In genomic region chr11:57276857-57277505, GRCh38 we compare ENCODE assay signal across 1 cellular context.
TF ChIP-seq lines count a peak whose summit lies in the region.

No MANE protein-coding gene starts in this region.

TF ChIP-seq in SK-N-SH, 30 proteins besides CTCF, POLR2A, EP300 and RAD21 (continued from another document):
- TF ChIP-seq IRF3 (IDR thresholded peaks at IDR 0.05; ENCODE audit: low read depth, low read length): no peak
- TF ChIP-seq PBX3 (IDR thresholded peaks at IDR 0.05): no peak
- no peak for TF ChIP-seq GABPA (IDR thresholded peaks at IDR 0.05; ENCODE audit: low read depth)
